Comparison of ENCODE assay signal across 8 cellular contexts in genomic region chr7:13990984-13991790, GRCh38. TPM values are rescaled to one million over a fixed set of nuclear protein-coding genes. Genes with fewer than 3 reads are reported as not detected.
DNase-seq lines count a peak whose midpoint lies in the region; ATAC-seq and TF ChIP-seq lines count a peak whose summit lies in the region.

No MANE protein-coding gene starts in this region.

- peaks cover 4 to 14% of the 10 kb centered on the region in 2 donors for H3K27me3 Mint-ChIP-seq in natural killer cell treated with Interleukin-12 subunit alpha and Interleukin-12 subunit beta and Interleukin-15 and Interleukin-18, amount 100 ng/mL, for 72 hours
- no peaks in the 10 kb centered on the region for H3K27me3 Mint-ChIP-seq in stimulated activated naive CD8-positive, alpha-beta T cell treated with anti-CD3 and anti-CD28 coated beads, Interleukin-15, amount 100 ng/mL, for 72 hours

- TF ChIP-seq CTCF in foreskin keratinocyte (conservative IDR thresholded peaks at IDR 0.05) = no peak

- H3K4me1 Mint-ChIP-seq in natural killer cell treated with Interleukin-12 subunit alpha and Interleukin-12 subunit beta and Interleukin-15 and Interleukin-18, amount 100 ng/mL, for 72 hours (ENCODE audit: low read depth in 2 of 2) = no peaks in the 10 kb centered on the region
- no peaks in the 10 kb centered on the region for H3K4me1 Mint-ChIP-seq in stimulated activated naive CD8-positive, alpha-beta T cell treated with anti-CD3 and anti-CD28 coated beads, Interleukin-15, amount 100 ng/mL, for 72 hours

- no peak overlapping the region for H3K27ac Mint-ChIP-seq in natural killer cell treated with Interleukin-12 subunit alpha and Interleukin-12 subunit beta and Interleukin-15 and Interleukin-18, amount 100 ng/mL, for 72 hours
- no peak overlapping the region for H3K27ac Mint-ChIP-seq in stimulated activated naive CD8-positive, alpha-beta T cell treated with anti-CD3 and anti-CD28 coated beads, Interleukin-15, amount 100 ng/mL, for 72 hours

- H3K27ac ChIP-seq in foreskin keratinocyte = peak overlapping the region; percentile 49

- ATAC-seq in GM21619 (IDR thresholded peaks at IDR 0.05; ENCODE audit: unreplicated experiment) (peak; percentile 66), foreskin keratinocyte (peak; percentile 92)
- ATAC-seq in natural killer cell treated with Interleukin-12 subunit alpha and Interleukin-12 subunit beta and Interleukin-15 and Interleukin-18, amount 100 ng/mL, for 72 hours = peak; percentile 93 to 95
- peak; percentile 82 for ATAC-seq in stimulated activated naive CD8-positive, alpha-beta T cell treated with anti-CD3 and anti-CD28 coated beads, Interleukin-15, amount 100 ng/mL, for 72 hours

- peak; percentile 99 for DNase-seq in Caki2 (ENCODE audit: low read depth)
- DNase-seq in KBM-7 = peak; percentile 98
- peak; percentile 98 for DNase-seq in RKO (ENCODE audit: low spot score)
- DNase-seq in activated T-helper 9 cell treated with anti-CD3 and anti-CD28 coated beads, Interleukin-2, amount 50 U/mL, for 16 hours (ENCODE audit: low read depth) = peak; percentile 67
- DNase-seq in foreskin keratinocyte = peak; percentile 94 to 95
- DNase-seq in natural killer cell treated with Interleukin-12 subunit alpha and Interleukin-12 subunit beta and Interleukin-15 and Interleukin-18, amount 100 ng/mL, for 72 hours (ENCODE audit: low spot score) = peak; percentile 70
- DNase-seq in stimulated activated naive CD8-positive, alpha-beta T cell treated with anti-CD3 and anti-CD28 coated beads, Interleukin-15, amount 100 ng/mL, for 72 hours = peak; percentile 32 to 54

- no peaks in the 10 kb centered on the region for H3K9me3 Mint-ChIP-seq in natural killer cell treated with Interleukin-12 subunit alpha and Interleukin-12 subunit beta and Interleukin-15 and Interleukin-18, amount 100 ng/mL, for 72 hours
- peaks cover 0 to 2% of the 10 kb centered on the region in 2 donors for H3K9me3 Mint-ChIP-seq in stimulated activated naive CD8-positive, alpha-beta T cell treated with anti-CD3 and anti-CD28 coated beads, Interleukin-15, amount 100 ng/mL, for 72 hours

- no peak overlapping the region for H3K4me3 Mint-ChIP-seq in natural killer cell treated with Interleukin-12 subunit alpha and Interleukin-12 subunit beta and Interleukin-15 and Interleukin-18, amount 100 ng/mL, for 72 hours
- no peak overlapping the region for H3K4me3 Mint-ChIP-seq in stimulated activated naive CD8-positive, alpha-beta T cell treated with anti-CD3 and anti-CD28 coated beads, Interleukin-15, amount 100 ng/mL, for 72 hours

- H3K27me3 ChIP-seq in foreskin keratinocyte = no peaks in the 10 kb centered on the region

- no peaks in the 10 kb centered on the region for H3K36me3 Mint-ChIP-seq in natural killer cell treated with Interleukin-12 subunit alpha and Interleukin-12 subunit beta and Interleukin-15 and Interleukin-18, amount 100 ng/mL, for 72 hours

- peaks cover 12% of the 10 kb centered on the region for H3K4me1 ChIP-seq in foreskin keratinocyte

- in situ Hi-C loops in Caki2 (cut with HindIII; ENCODE audit: low pct_unique_long_range_greater_than_20kb, low sequenced_read_pairs) (no loop called here), KBM-7 (cut with MboI; ENCODE audit: low pct_unique_long_range_greater_than_20kb, low sequenced_read_pairs) (no loop called here)

RNA-seq across cellular contexts. Expression of gene ETV1, which starts 1.7 kb away (rescaled TPM):
- total RNA-seq in Caki2 (2014; rRNA removed; shearing (Covaris generic); ENCODE audit: low replicate concordance) = 2.5 and 8.4 TPM in 2 replicates
- 6.5 TPM in 2 replicates for total RNA-seq in foreskin keratinocyte
- 1.5 TPM in 2 replicates for polyA plus RNA-seq in foreskin keratinocyte
- total RNA-seq in natural killer cell treated with Interleukin-12 subunit alpha and Interleukin-12 subunit beta and Interleukin-15 and Interleukin-18, amount 100 ng/mL, for 72 hours = 1 to 10 TPM; 1.1 to 1.8 TPM

Comparison
In these comparisons a context has a peak if more than half of its experiments do, and no peak if none do; other contexts are left out.
1. Peak in every context shown above with its lines: DNase-seq, ATAC-seq and H3K27ac ChIP-seq.
2. DNase-seq: peak in every context shown above with its lines; median percentile 99 in Caki2; 98 in KBM-7; 98 in RKO; 94 in foreskin keratinocyte; 70 in natural killer cell treated with Interleukin-12 subunit alpha and Interleukin-12 subunit beta and Interleukin-15 and Interleukin-18, amount 100 ng/mL, for 72 hours; 67 in activated T-helper 9 cell treated with anti-CD3 and anti-CD28 coated beads, Interleukin-2, amount 50 U/mL, for 16 hours; 43 in stimulated activated naive CD8-positive, alpha-beta T cell treated with anti-CD3 and anti-CD28 coated beads, Interleukin-15, amount 100 ng/mL, for 72 hours.